Comparison of ENCODE assay signal across 22 cellular contexts in the genomic region with DNA sequence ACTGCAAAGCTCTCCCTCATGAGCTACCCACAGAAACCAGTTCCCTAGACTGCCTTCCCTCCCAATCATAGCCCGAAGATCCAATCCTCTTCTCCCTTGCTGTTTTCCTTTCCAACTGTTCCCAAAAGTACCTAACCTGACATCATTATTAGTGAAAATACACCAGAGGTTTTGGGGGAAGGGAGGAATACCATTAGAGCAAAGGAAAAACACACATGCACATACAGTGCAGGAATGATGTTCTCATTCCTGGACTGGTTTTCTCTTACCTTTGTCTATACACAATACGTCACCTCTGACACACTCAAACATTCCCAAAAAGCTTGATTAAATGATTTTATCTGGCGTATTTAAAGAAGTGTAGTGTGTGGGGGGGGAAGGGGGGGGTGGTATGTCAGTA. TPM values are rescaled to one million over a fixed set of nuclear protein-coding genes. Genes with fewer than 3 reads are reported as not detected.
DNase-seq lines count a peak whose midpoint lies in the region; ATAC-seq and TF ChIP-seq lines count a peak whose summit lies in the region.
"Had no signal": no experiment of that assay in that cellular context is flagged by ENCODE, and none has a peak within 500 bp of the region (broad histone marks: within the 10 kb centered on the region; RNA-seq: fewer than 3 reads in every experiment).

No MANE protein-coding gene starts in this region.

- H3K4me3 ChIP-seq in right atrium auricular region, result no peak overlapping the region
- no peak overlapping the region for H3K4me3 ChIP-seq in left ventricle myocardium inferior
- no peak overlapping the region for H3K4me3 ChIP-seq in suprapubic skin
- H3K4me3 ChIP-seq: K562, left lung, sigmoid colon had no signal

- POLR2A ChIA-PET in T-cell (lab: Charles Lee), result no interaction called here

- peak overlapping the region in 1 of 3 donors; percentile 41 for H3K4me3 Mint-ChIP-seq in T-cell
- H3K4me3 Mint-ChIP-seq in nephron progenitor cell, result no peak overlapping the region
- H3K4me3 Mint-ChIP-seq: T-helper 1 cell treated with Interleukin-12 subunit alpha and Interleukin-12 subunit beta and Interleukin-4 antibody, amounts not matched to agents 30 μg/mL and 1 μg/mL, for 36 hours had no signal

- TF ChIP-seq POLR2A in suprapubic skin (IDR thresholded peaks at IDR 0.05), result no peak

- H3K9me3 Mint-ChIP-seq in T-cell (no peaks in the 10 kb centered on the region), nephron progenitor cell (no peaks in the 10 kb centered on the region)
- H3K9me3 Mint-ChIP-seq: T-helper 1 cell treated with Interleukin-12 subunit alpha and Interleukin-12 subunit beta and Interleukin-4 antibody, amounts not matched to agents 30 μg/mL and 1 μg/mL, for 36 hours had no signal

- H3K9me3 ChIP-seq in right atrium auricular region (no peaks in the 10 kb centered on the region), left ventricle myocardium inferior (replicated peaks) (no peaks in the 10 kb centered on the region), suprapubic skin (no peaks in the 10 kb centered on the region)
- H3K9me3 ChIP-seq: left lung, sigmoid colon had no signal

- TF ChIP-seq CTCF in right atrium auricular region (IDR thresholded peaks at IDR 0.05), result no peak
- TF ChIP-seq CTCF in left ventricle myocardium inferior (IDR thresholded peaks at IDR 0.05; ENCODE audit: borderline replicate concordance), result no peak
- TF ChIP-seq CTCF in suprapubic skin (IDR thresholded peaks at IDR 0.05), result no peak
- TF ChIP-seq CTCF in nephron progenitor cell (IDR thresholded peaks at IDR 0.05), result no peak

- peak; percentile 19 for ATAC-seq in Right ventricle myocardium superior (ENCODE audit: poor library complexity)
- no peak for ATAC-seq in T-cell (replicated peaks in 1 of 4)
- ATAC-seq: HCT116, K562 had no signal

- H3K4me1 ChIP-seq in right atrium auricular region (peaks cover 0 to 8% of the 10 kb centered on the region in 2 donors), left ventricle myocardium inferior (peaks cover 36% of the 10 kb centered on the region), suprapubic skin (peaks cover 16% of the 10 kb centered on the region)
- H3K4me1 ChIP-seq: sigmoid colon had no signal

- H3K27me3 ChIP-seq in right atrium auricular region (no peaks in the 10 kb centered on the region), left ventricle myocardium inferior (ENCODE audit: low read depth) (no peaks in the 10 kb centered on the region), suprapubic skin (no peaks in the 10 kb centered on the region)
- H3K27me3 ChIP-seq: brain microvascular endothelial cell, left lung, sigmoid colon had no signal

- DNase-seq in Right ventricle myocardium superior (no peak), right atrium auricular region (ENCODE audit: low spot score) (no peak), T-cell (no peak), left ventricle myocardium inferior (no peak), suprapubic skin (ENCODE audit: low spot score in 2 of 2) (no peak), G401 (ENCODE audit: low spot score) (no peak), SW 1271 (lab: John Stamatoyannopoulos, UW) (no peak), nephron progenitor cell (no peak)
- DNase-seq: activated CD8-positive, alpha-beta memory T cell treated with anti-CD3 and anti-CD28 coated beads, Interleukin-2, amount 50 U/mL, for 4 hours; activated naive CD4-positive, alpha-beta T cell treated with anti-CD3 and anti-CD28 coated beads, Interleukin-2, amount 50 U/mL, for 16 hours; brain microvascular endothelial cell; left lung; NCI-H1048; NCI-H2081; NCI-H510A; SHP77; sigmoid colon; stimulated activated CD4-positive, alpha-beta T cell treated with anti-CD3 and anti-CD28 coated beads, Interleukin-1b, Interleukin-23, amount 100 ng/mL, for 48 hours had no signal

- H3K36me3 Mint-ChIP-seq in T-cell (no peaks in the 10 kb centered on the region), nephron progenitor cell (ENCODE audit: low read depth) (no peaks in the 10 kb centered on the region)

- H3K27ac ChIP-seq in right atrium auricular region, result peak overlapping the region in 1 of 2 donors; percentile 65
- peak overlapping the region; percentile 80 for H3K27ac ChIP-seq in left ventricle myocardium inferior (replicated peaks)
- peak overlapping the region; percentile 81 for H3K27ac ChIP-seq in suprapubic skin
- H3K27ac ChIP-seq: brain microvascular endothelial cell, HL-60, left lung, sigmoid colon had no signal

- 56% methylated on average over 3 of the region's 3 CpGs for WGBS in suprapubic skin

- H3K27me3 Mint-ChIP-seq in T-cell, result peaks cover 0 to 5% of the 10 kb centered on the region in 2 donors
- H3K27me3 Mint-ChIP-seq in nephron progenitor cell (ENCODE audit: low read depth, poor library complexity), result peaks cover 5% of the 10 kb centered on the region

- TF ChIP-seq EP300 in suprapubic skin (IDR thresholded peaks at IDR 0.05), result no peak

- in situ Hi-C loops in G401 (cut with HindIII; ENCODE audit: low sequenced_read_pairs), result no loop called here

- intact Hi-C loops in Right ventricle myocardium superior (cut with DNase I) (no loop called here), left ventricle myocardium inferior (cut with micrococcal nuclease) (no loop called here)

- no peaks in the 10 kb centered on the region for H3K36me3 ChIP-seq in right atrium auricular region
- H3K36me3 ChIP-seq in left ventricle myocardium inferior, result no peaks in the 10 kb centered on the region
- H3K36me3 ChIP-seq in suprapubic skin, result no peaks in the 10 kb centered on the region
- H3K36me3 ChIP-seq: brain microvascular endothelial cell, left lung, sigmoid colon had no signal

- H3K4me1 Mint-ChIP-seq in T-cell (peaks cover 31 to 40% (median 35%) of the 10 kb centered on the region in 3 donors), nephron progenitor cell (no peaks in the 10 kb centered on the region)

- H3K27ac Mint-ChIP-seq in T-cell (peak overlapping the region; percentile 8 to 87), nephron progenitor cell (no peak overlapping the region)
- H3K27ac Mint-ChIP-seq: T-helper 1 cell treated with Interleukin-12 subunit alpha and Interleukin-12 subunit beta and Interleukin-4 antibody, amounts not matched to agents 30 μg/mL and 1 μg/mL, for 36 hours had no signal

- CTCF ChIA-PET in T-cell (lab: Charles Lee), result interaction anchor here in 1 of 2 donors (1.0 kb wide), 1 partner anchor 328 kb away, joined by 3 read pairs; no protein-coding TSS in a partner anchor

RNA-seq across cellular contexts. Expression of a gene that starts 46.2 kb away (rescaled TPM):
- total RNA-seq in Right ventricle myocardium superior, result 4.3 TPM
- 1 to 10 TPM; 6.0 to 6.5 TPM for total RNA-seq in right atrium auricular region
- 10 to 100 TPM; 23.4 to 64.1 (median 31.0) TPM for total RNA-seq in T-cell
- total RNA-seq in left ventricle myocardium inferior, result 6.8 TPM
- 10 to 100 TPM; 38.3 to 95.3 (median 66.5) TPM for total RNA-seq in suprapubic skin
- 0.80 TPM in 1 of 2 replicates, not detected in the other for total RNA-seq in G401 (2014; rRNA removed; shearing (Covaris generic))
